ENCODE assay signal across 9 cellular contexts in the genomic region with DNA sequence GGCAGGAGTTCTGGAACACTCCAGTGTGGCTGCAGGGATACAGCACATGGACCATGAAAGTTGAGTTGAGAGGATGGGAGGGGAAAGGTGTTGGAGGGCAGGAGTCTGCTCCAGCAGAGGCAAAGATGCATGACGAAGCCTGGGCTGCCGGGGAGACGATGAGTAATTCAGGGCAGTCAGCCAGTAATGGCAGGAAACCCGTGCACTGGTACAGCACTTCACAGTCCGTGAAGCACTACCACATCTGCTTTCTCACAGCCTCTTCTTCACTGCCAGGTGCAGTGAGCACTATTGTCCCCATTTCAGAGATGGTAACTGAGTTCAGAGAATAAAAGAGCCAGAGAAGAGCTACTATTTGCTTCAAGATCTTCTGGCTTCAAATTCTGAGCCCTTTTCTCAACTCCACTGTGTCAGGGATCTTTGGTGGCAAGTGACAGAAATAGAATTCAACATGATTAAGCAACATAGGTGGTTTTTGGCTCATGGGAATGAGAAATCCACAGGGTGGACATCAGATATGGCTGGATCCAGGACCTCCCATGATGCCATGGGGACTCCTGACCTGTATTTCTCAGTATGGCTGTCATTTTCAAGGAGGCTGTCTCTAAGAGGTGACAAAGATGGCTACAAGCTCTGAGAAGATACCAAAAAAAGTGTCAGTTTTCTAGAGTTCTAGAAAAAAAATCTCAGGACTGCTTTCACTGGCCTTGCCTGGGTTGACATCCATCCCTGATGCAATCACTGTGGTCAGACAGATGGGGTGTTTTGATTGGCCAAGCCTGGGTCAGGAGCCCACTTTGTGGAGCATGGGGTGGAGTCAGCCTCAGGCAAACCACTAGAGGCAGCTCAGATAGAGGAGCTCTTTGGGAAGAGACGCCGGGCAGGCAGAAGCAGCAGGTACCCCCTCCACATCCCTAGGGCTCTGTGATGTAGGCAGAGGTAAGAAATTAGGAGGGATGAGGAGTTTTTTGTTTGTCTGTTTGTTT.
A peak's percentile ranks its signal among the peaks of the same experiment; 100 is the strongest.
DNase-seq lines count a peak whose midpoint lies in the region; ATAC-seq and TF ChIP-seq lines count a peak whose summit lies in the region.
"Had no signal": no experiment of that assay in that cellular context is flagged by ENCODE, and none has a peak within 500 bp of the region (broad histone marks: within the 10 kb centered on the region; RNA-seq: fewer than 3 reads in every experiment).

No MANE protein-coding gene starts in this region.

- no peak for TF ChIP-seq CTCF in RWPE2 (IDR thresholded peaks at IDR 0.05; ENCODE audit: poor library complexity, severe bottlenecking)

- H3K36me3 ChIP-seq in RWPE2 (ENCODE audit: low read depth) = no peaks in the 10 kb centered on the region

- peak; percentile 88 for DNase-seq in EL
- DNase-seq in RWPE2 (ENCODE audit: low spot score) = no peak
- peak; percentile 66 for DNase-seq in activated gamma-delta T cell treated with anti-CD3 and anti-CD28 coated beads, Interleukin-2, amount 50 U/mL, for 16 hours (ENCODE audit: low read depth)
- DNase-seq in iris pigment epithelial cell (ENCODE audit: low read depth) = peak; percentile 96
- DNase-seq in stimulated activated CD8-positive, alpha-beta memory T cell treated with anti-CD3 and anti-CD28 coated beads, Interleukin-4, amount 100 ng/mL, for 48 hours = peak; percentile 83
- no peak for DNase-seq in middle frontal gyrus (ENCODE audit: extremely low spot score, low spot score)

- H3K27me3 ChIP-seq in RWPE2 (ENCODE audit: insufficient read depth, poor library complexity, severe bottlenecking) = no peaks in the 10 kb centered on the region

- no peaks in the 10 kb centered on the region for H3K4me1 ChIP-seq in RWPE2 (ENCODE audit: insufficient read depth, poor library complexity, severe bottlenecking)

- no peak overlapping the region for H3K27ac ChIP-seq in RWPE2 (ENCODE audit: poor library complexity, severe bottlenecking)
- H3K27ac ChIP-seq: dorsolateral prefrontal cortex had no signal

- H3K4me3 ChIP-seq in RWPE2 (ENCODE audit: severe bottlenecking) = no peak overlapping the region
- H3K4me3 ChIP-seq: dorsolateral prefrontal cortex had no signal

- peaks cover 7% of the 10 kb centered on the region for H3K9me3 ChIP-seq in RWPE2 (ENCODE audit: severe bottlenecking)

- ATAC-seq in GM19463 (IDR thresholded peaks at IDR 0.05; ENCODE audit: unreplicated experiment) (peak; percentile 75), HG03457 (IDR thresholded peaks at IDR 0.05; ENCODE audit: unreplicated experiment) (peak; percentile 74), RWPE2 (ENCODE audit: low read depth) (peak; percentile 99)

Comparison
In these comparisons a context has a peak if more than half of its experiments do, and no peak if none do; other contexts are left out.
1. DNase-seq: peak in EL (single experiment), activated gamma-delta T cell treated with anti-CD3 and anti-CD28 coated beads, Interleukin-2, amount 50 U/mL, for 16 hours (single experiment), iris pigment epithelial cell (single experiment) and stimulated activated CD8-positive, alpha-beta memory T cell treated with anti-CD3 and anti-CD28 coated beads, Interleukin-4, amount 100 ng/mL, for 48 hours (single experiment); none in RWPE2 (single experiment) and middle frontal gyrus (single experiment).
2. Peak in every context shown above with its lines, with median percentiles within 50 percentile points of each other: ATAC-seq.